17 cellular contexts compared by ENCODE assay signal in the genomic region with DNA sequence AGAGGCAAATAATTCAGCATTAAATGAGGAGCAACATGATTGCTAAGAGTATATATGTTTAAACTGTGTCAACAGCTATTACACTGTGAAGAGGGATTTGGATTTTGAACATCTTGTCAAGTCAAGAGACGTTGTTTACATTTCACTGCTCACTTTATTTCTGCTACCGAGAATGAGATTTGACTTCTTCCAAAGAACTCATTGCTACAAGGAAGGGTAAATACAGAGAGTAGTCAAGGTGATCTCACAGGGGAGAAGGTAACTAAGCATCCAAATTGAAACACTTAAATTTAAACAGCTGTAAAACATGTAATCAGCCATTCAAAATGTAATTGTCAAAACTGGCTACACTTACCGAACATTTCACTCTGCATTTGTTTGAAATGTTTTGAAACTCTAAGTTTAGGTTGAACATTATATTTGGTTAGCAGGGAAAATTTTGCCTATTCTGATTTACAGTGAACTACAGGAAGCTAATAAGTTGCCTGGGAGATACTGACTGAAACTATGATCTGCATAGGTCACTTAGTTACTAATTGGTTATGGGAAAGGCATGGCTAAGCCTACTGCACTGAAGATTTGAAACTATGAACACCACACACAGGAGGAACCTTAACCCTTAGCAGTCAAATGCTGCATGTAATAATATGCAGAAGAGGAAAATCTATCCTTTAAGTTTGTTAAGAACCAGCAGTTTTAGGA.
DNase-seq lines count a peak whose midpoint lies in the region; ATAC-seq and TF ChIP-seq lines count a peak whose summit lies in the region.
"Had no signal": no experiment of that assay in that cellular context is flagged by ENCODE, and none has a peak within 500 bp of the region (broad histone marks: within the 10 kb centered on the region; RNA-seq: fewer than 3 reads in every experiment).

No MANE protein-coding gene starts in this region.

- no peak overlapping the region for H2AFZ ChIP-seq in MM.1S (ENCODE audit: low read length)
- H2AFZ ChIP-seq: neural progenitor cell had no signal

- H3K9me3 ChIP-seq in MM.1S (replicated peaks; ENCODE audit: insufficient read depth, low read length): no peaks in the 10 kb centered on the region
- H3K9me3 ChIP-seq: body of pancreas had no signal

- no peaks in the 10 kb centered on the region for H4K20me1 ChIP-seq in MM.1S (ENCODE audit: insufficient read depth, low read length)

- no peaks in the 10 kb centered on the region for H3K27me3 ChIP-seq in MM.1S (replicated peaks; ENCODE audit: insufficient read depth, low read length)
- H3K27me3 ChIP-seq: body of pancreas, neural progenitor cell had no signal

- peak overlapping the region; percentile 6; the same call in 1 of the 2 replicates for H3K27ac ChIP-seq in MM.1S (ENCODE audit: low read length)
- H3K27ac ChIP-seq: body of pancreas, neural progenitor cell had no signal

- no peak for TF ChIP-seq CTCF in MM.1S (IDR thresholded peaks at IDR 0.05; ENCODE audit: low read length)

- H3K9me2 ChIP-seq in MM.1S (replicated peaks; ENCODE audit: insufficient read depth, low read length): no peaks in the 10 kb centered on the region

- no peaks in the 10 kb centered on the region for H3K36me3 ChIP-seq in MM.1S (replicated peaks; ENCODE audit: insufficient read depth, low read length)
- H3K36me3 ChIP-seq: neural progenitor cell had no signal

- peak overlapping the region; percentile 14; the same call in 1 of the 2 replicates for H3K4me2 ChIP-seq in MM.1S (ENCODE audit: low read depth, low read length)
- H3K4me2 ChIP-seq: neural progenitor cell, smooth muscle cell had no signal

- no peaks in the 10 kb centered on the region for H3K79me2 ChIP-seq in MM.1S (ENCODE audit: low read length)

- no peak overlapping the region for H3K4me3 ChIP-seq in MM.1S (ENCODE audit: low read length)
- H3K4me3 ChIP-seq: body of pancreas, neural progenitor cell, smooth muscle cell had no signal

- H3F3A ChIP-seq in MM.1S (ENCODE audit: insufficient read depth, low read length): no peaks in the 10 kb centered on the region; the same call in 1 of the 2 replicates

- ATAC-seq in GM19452 (IDR thresholded peaks at IDR 0.05; ENCODE audit: unreplicated experiment) (peak; percentile 66), HG02938 (IDR thresholded peaks at IDR 0.05; ENCODE audit: unreplicated experiment) (peak; percentile 93)
- ATAC-seq: activated CD4-positive, CD25-positive, alpha-beta regulatory T cell treated with anti-CD3 and anti-CD28 coated beads, Interleukin-2, amount 50 U/mL, for 24 hours; activated T-cell treated with anti-CD3 and anti-CD28 coated beads, Interleukin-2, amount 50 U/mL, for 72 hours; body of pancreas; left lobe of liver had no signal

- no peak overlapping the region for H3K9ac ChIP-seq in MM.1S (ENCODE audit: low read length)
- H3K9ac ChIP-seq: neural progenitor cell had no signal

- peaks cover 11% of the 10 kb centered on the region for H3K4me1 ChIP-seq in MM.1S (ENCODE audit: low read length)
- H3K4me1 ChIP-seq: neural progenitor cell had no signal

- DNase-seq in DMS53 treated with DMSO at 0.1 percent for 48 hours (lab: John Stamatoyannopoulos, UW; ENCODE audit: unreplicated experiment) (peak; percentile 42), MM.1S (peak; percentile 14), ecto neural progenitor cell (ENCODE audit: low spot score) (no peak), NCI-H524 (lab: John Stamatoyannopoulos, UW) (no peak), kidney glomerular epithelial cell (lab: John Stamatoyannopoulos, UW) (no peak)
- DNase-seq in stimulated activated CD4-positive, alpha-beta T cell treated with anti-CD3 and anti-CD28 coated beads, Interleukin-4, amount 100 ng/mL, for 24 hours: no peak
- DNase-seq: activated T-cell treated with anti-CD3 and anti-CD28 coated beads, Interleukin-2, amount 50 U/mL, for 72 hours; body of pancreas; endodermal cell; head of caudate nucleus; SW 1271 had no signal

Comparison
In these comparisons a context has a peak if more than half of its experiments do, and no peak if none do; other contexts are left out.
1. DNase-seq: peak in DMS53 treated with DMSO at 0.1 percent for 48 hours (single experiment) and MM.1S (single experiment); none in ecto neural progenitor cell (single experiment), stimulated activated CD4-positive, alpha-beta T cell treated with anti-CD3 and anti-CD28 coated beads, Interleukin-4, amount 100 ng/mL, for 24 hours (single experiment), NCI-H524 (0 of 2) and kidney glomerular epithelial cell (single experiment).